ENCODE assay signal across 26 cellular contexts in the genomic region with DNA sequence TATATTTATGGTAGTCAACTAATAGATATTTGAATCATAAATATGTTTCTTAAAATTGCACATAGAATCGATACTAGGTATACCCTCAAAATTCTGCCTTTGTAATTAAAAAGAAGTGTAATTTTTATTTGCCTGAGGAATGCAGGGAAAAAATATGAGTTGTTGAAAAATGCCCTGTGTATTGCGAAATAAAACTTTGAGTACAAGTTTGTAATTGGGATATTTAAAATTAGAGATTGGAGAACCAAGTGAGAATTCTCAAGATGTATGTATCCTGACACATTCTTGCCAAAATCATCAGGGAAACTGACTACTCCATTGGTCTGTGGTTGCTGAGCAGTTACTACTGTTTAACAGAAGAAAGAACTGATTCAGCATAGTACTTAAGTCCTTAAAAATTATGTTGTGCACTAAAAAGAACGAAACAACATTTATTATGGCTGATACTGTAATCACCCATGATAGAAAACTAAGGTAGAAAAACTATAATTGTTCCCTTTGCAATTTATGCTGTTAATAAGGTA. TPM values are rescaled to one million over a fixed set of nuclear protein-coding genes. Genes with fewer than 3 reads are reported as not detected.
DNase-seq lines count a peak whose midpoint lies in the region; ATAC-seq, FAIRE-seq and TF ChIP-seq lines count a peak whose summit lies in the region.
"Had no signal": no experiment of that assay in that cellular context is flagged by ENCODE, and none has a peak within 500 bp of the region (broad histone marks: within the 10 kb centered on the region; RNA-seq: fewer than 3 reads in every experiment).

No MANE protein-coding gene starts in this region.

- H3K27me3 Mint-ChIP-seq in activated CD8-positive, alpha-beta T cell treated with anti-CD3 and anti-CD28 coated beads for 36 hours: no peaks in the 10 kb centered on the region
- H3K27me3 Mint-ChIP-seq in activated CD8-positive, alpha-beta T cell treated with anti-CD3 and anti-CD28 coated beads, Interleukin-2, amount 10 ng/mL, durations not matched to agents 7 days and 5 days (ENCODE audit: low read depth): no peaks in the 10 kb centered on the region
- H3K27me3 Mint-ChIP-seq in activated T-helper 17 cell treated with anti-CD3 and anti-CD28 coated beads, Interleukin-2, amount 50 U/mL, for 72 hours: no peaks in the 10 kb centered on the region
- H3K27me3 Mint-ChIP-seq in natural killer cell treated with Interleukin-12 subunit alpha and Interleukin-12 subunit beta and Interleukin-15 and Interleukin-18, amount 100 ng/mL, for 72 hours: no peaks in the 10 kb centered on the region
- H3K27me3 Mint-ChIP-seq: CD4-positive, alpha-beta memory T cell had no signal

- peaks cover 66% of the 10 kb centered on the region for H3K36me3 Mint-ChIP-seq in activated CD8-positive, alpha-beta T cell treated with anti-CD3 and anti-CD28 coated beads for 36 hours (ENCODE audit: low read depth)
- H3K36me3 Mint-ChIP-seq in activated CD8-positive, alpha-beta T cell treated with anti-CD3 and anti-CD28 coated beads, Interleukin-2, amount 10 ng/mL, durations not matched to agents 7 days and 5 days (ENCODE audit: low read depth): peaks cover 65% of the 10 kb centered on the region
- peaks cover 85% of the 10 kb centered on the region for H3K36me3 Mint-ChIP-seq in activated T-helper 17 cell treated with anti-CD3 and anti-CD28 coated beads, Interleukin-2, amount 50 U/mL, for 72 hours (ENCODE audit: low read depth)
- H3K36me3 Mint-ChIP-seq in natural killer cell treated with Interleukin-12 subunit alpha and Interleukin-12 subunit beta and Interleukin-15 and Interleukin-18, amount 100 ng/mL, for 72 hours: peaks cover 36% of the 10 kb centered on the region

- POLR2A ChIA-PET in activated CD8-positive, alpha-beta T cell treated with anti-CD3 and anti-CD28 coated beads for 36 hours (lab: Charles Lee): no interaction called here
- POLR2A ChIA-PET in activated CD8-positive, alpha-beta T cell treated with anti-CD3 and anti-CD28 coated beads, Interleukin-2, amount 10 ng/mL, durations not matched to agents 7 days and 5 days (lab: Charles Lee): no interaction called here

- peak overlapping the region; percentile 8 for H3K27ac Mint-ChIP-seq in activated CD8-positive, alpha-beta T cell treated with anti-CD3 and anti-CD28 coated beads for 36 hours
- H3K27ac Mint-ChIP-seq in activated CD8-positive, alpha-beta T cell treated with anti-CD3 and anti-CD28 coated beads, Interleukin-2, amount 10 ng/mL, durations not matched to agents 7 days and 5 days: no peak overlapping the region
- H3K27ac Mint-ChIP-seq in activated T-helper 17 cell treated with anti-CD3 and anti-CD28 coated beads, Interleukin-2, amount 50 U/mL, for 72 hours: peak overlapping the region; percentile 59
- peak overlapping the region; percentile 72 to 84 for H3K27ac Mint-ChIP-seq in natural killer cell treated with Interleukin-12 subunit alpha and Interleukin-12 subunit beta and Interleukin-15 and Interleukin-18, amount 100 ng/mL, for 72 hours

- DNase-seq in activated CD8-positive, alpha-beta T cell treated with anti-CD3 and anti-CD28 coated beads for 36 hours: no peak
- DNase-seq in activated CD8-positive, alpha-beta T cell treated with anti-CD3 and anti-CD28 coated beads, Interleukin-2, amount 10 ng/mL, durations not matched to agents 7 days and 5 days: no peak
- DNase-seq in GM19239 (ENCODE audit: insufficient read length, low spot score) (no peak), coronary artery (ENCODE audit: low spot score) (no peak)
- DNase-seq in natural killer cell treated with Interleukin-12 subunit alpha and Interleukin-12 subunit beta and Interleukin-15 and Interleukin-18, amount 100 ng/mL, for 72 hours (ENCODE audit: low spot score): no peak
- DNase-seq in activated CD8-positive, alpha-beta memory T cell treated with anti-CD3 and anti-CD28 coated beads, Interleukin-2, amount 50 U/mL, for 4 hours: no peak
- DNase-seq: C1 segment of cervical spinal cord; Caco-2; CD4-positive, alpha-beta memory T cell; HCEC 1CT; Karpas-422; NCI-H1092; NCI-H1417 treated with DMSO at 0.1 percent for 48 hours; NCI-H1694 treated with DMSO at 0.1 percent for 48 hours; NCI-H2081 treated with DMSO at 0.1 percent for 48 hours; NCI-H2171; NCI-H226; NCI-H510A; NCI-H69; SHP77 had no signal

- CTCF ChIA-PET in activated CD8-positive, alpha-beta T cell treated with anti-CD3 and anti-CD28 coated beads for 36 hours (lab: Charles Lee): no interaction called here
- CTCF ChIA-PET in activated CD8-positive, alpha-beta T cell treated with anti-CD3 and anti-CD28 coated beads, Interleukin-2, amount 10 ng/mL, durations not matched to agents 7 days and 5 days (lab: Charles Lee): no interaction called here

- ATAC-seq in activated CD8-positive, alpha-beta T cell treated with anti-CD3 and anti-CD28 coated beads for 36 hours: no peak
- ATAC-seq in activated CD8-positive, alpha-beta T cell treated with anti-CD3 and anti-CD28 coated beads, Interleukin-2, amount 10 ng/mL, durations not matched to agents 7 days and 5 days: no peak
- peak; percentile 63 for ATAC-seq in activated T-helper 17 cell treated with anti-CD3 and anti-CD28 coated beads, Interleukin-2, amount 50 U/mL, for 72 hours (replicated peaks)
- ATAC-seq in natural killer cell treated with Interleukin-12 subunit alpha and Interleukin-12 subunit beta and Interleukin-15 and Interleukin-18, amount 100 ng/mL, for 72 hours: no peak
- ATAC-seq: Panc1 had no signal

- peaks cover 64% of the 10 kb centered on the region for H3K4me1 Mint-ChIP-seq in activated CD8-positive, alpha-beta T cell treated with anti-CD3 and anti-CD28 coated beads for 36 hours (ENCODE audit: low read depth)
- H3K4me1 Mint-ChIP-seq in activated CD8-positive, alpha-beta T cell treated with anti-CD3 and anti-CD28 coated beads, Interleukin-2, amount 10 ng/mL, durations not matched to agents 7 days and 5 days (ENCODE audit: low read depth): peaks cover 19% of the 10 kb centered on the region
- H3K4me1 Mint-ChIP-seq in activated T-helper 17 cell treated with anti-CD3 and anti-CD28 coated beads, Interleukin-2, amount 50 U/mL, for 72 hours: peaks cover 33% of the 10 kb centered on the region
- H3K4me1 Mint-ChIP-seq in natural killer cell treated with Interleukin-12 subunit alpha and Interleukin-12 subunit beta and Interleukin-15 and Interleukin-18, amount 100 ng/mL, for 72 hours (ENCODE audit: low read depth in 2 of 2): peaks cover 38 to 58% of the 10 kb centered on the region in 2 donors

- H3K9me3 Mint-ChIP-seq in activated CD8-positive, alpha-beta T cell treated with anti-CD3 and anti-CD28 coated beads for 36 hours: peaks cover 21% of the 10 kb centered on the region
- peaks cover 12% of the 10 kb centered on the region for H3K9me3 Mint-ChIP-seq in activated CD8-positive, alpha-beta T cell treated with anti-CD3 and anti-CD28 coated beads, Interleukin-2, amount 10 ng/mL, durations not matched to agents 7 days and 5 days (ENCODE audit: insufficient read depth)
- peaks cover 4% of the 10 kb centered on the region for H3K9me3 Mint-ChIP-seq in activated T-helper 17 cell treated with anti-CD3 and anti-CD28 coated beads, Interleukin-2, amount 50 U/mL, for 72 hours
- H3K9me3 Mint-ChIP-seq in natural killer cell treated with Interleukin-12 subunit alpha and Interleukin-12 subunit beta and Interleukin-15 and Interleukin-18, amount 100 ng/mL, for 72 hours: peaks cover 10% of the 10 kb centered on the region
- H3K9me3 Mint-ChIP-seq: CD4-positive, alpha-beta memory T cell had no signal

- peak; percentile 49 for FAIRE-seq in GM19239 (lab: Jason Lieb, UNC)
- FAIRE-seq: G401.6, H1 had no signal

- no peak overlapping the region for H3K27ac ChIP-seq in coronary artery
- H3K27ac ChIP-seq: HL-60, RWPE1 had no signal

- no peak overlapping the region for H3K4me3 Mint-ChIP-seq in activated CD8-positive, alpha-beta T cell treated with anti-CD3 and anti-CD28 coated beads for 36 hours
- no peak overlapping the region for H3K4me3 Mint-ChIP-seq in activated CD8-positive, alpha-beta T cell treated with anti-CD3 and anti-CD28 coated beads, Interleukin-2, amount 10 ng/mL, durations not matched to agents 7 days and 5 days
- H3K4me3 Mint-ChIP-seq in activated T-helper 17 cell treated with anti-CD3 and anti-CD28 coated beads, Interleukin-2, amount 50 U/mL, for 72 hours: no peak overlapping the region
- H3K4me3 Mint-ChIP-seq in natural killer cell treated with Interleukin-12 subunit alpha and Interleukin-12 subunit beta and Interleukin-15 and Interleukin-18, amount 100 ng/mL, for 72 hours: peak overlapping the region; percentile 8

- no peak for TF ChIP-seq CTCF in activated CD8-positive, alpha-beta T cell treated with anti-CD3 and anti-CD28 coated beads for 36 hours (IDR thresholded peaks at IDR 0.05)
- no peak for TF ChIP-seq CTCF in coronary artery (IDR thresholded peaks at IDR 0.05)

- intact Hi-C loops in activated CD8-positive, alpha-beta T cell treated with anti-CD3 and anti-CD28 coated beads for 36 hours (cut with micrococcal nuclease): no loop called here

- no peak overlapping the region for H3K4me3 ChIP-seq in coronary artery

RNA-seq across cellular contexts. Expression of gene ST8SIA4, which starts 36.0 kb away (rescaled TPM):
- 10 to 100 TPM; 31.6 to 34.1 TPM for total RNA-seq in activated CD8-positive, alpha-beta T cell treated with anti-CD3 and anti-CD28 coated beads for 36 hours
- total RNA-seq in activated CD8-positive, alpha-beta T cell treated with anti-CD3 and anti-CD28 coated beads, Interleukin-2, amount 10 ng/mL, durations not matched to agents 7 days and 5 days: 10 to 100 TPM; 35.8 to 37.5 TPM
- total RNA-seq in activated T-helper 17 cell treated with anti-CD3 and anti-CD28 coated beads, Interleukin-2, amount 50 U/mL, for 72 hours: 10 to 100 TPM; 42.8 to 73.7 TPM
- total RNA-seq in natural killer cell treated with Interleukin-12 subunit alpha and Interleukin-12 subunit beta and Interleukin-15 and Interleukin-18, amount 100 ng/mL, for 72 hours: 100 to 1,000 TPM; 127 to 148 TPM
